Comparison of ENCODE assay signal across 8 cellular contexts in genomic region chrX:104270916-104271512, GRCh38. TPM values are rescaled to one million over a fixed set of nuclear protein-coding genes. Genes with fewer than 3 reads are reported as not detected.
DNase-seq lines count a peak whose midpoint lies in the region; ATAC-seq and TF ChIP-seq lines count a peak whose summit lies in the region.

No MANE protein-coding gene starts in this region.

- no peak overlapping the region for H2AFZ ChIP-seq in ACC112 (ENCODE audit: low read length, unreplicated experiment)

- WGBS in heart left ventricle, 4 donors = 1 to 5% (median 2%) methylated on average over 7 of the region's 7 CpGs

- intact Hi-C loops in heart left ventricle (cut with DNase I) = loop anchor here in 2 of 10 donors (2.0 to 10.0 kb wide), 2 partner anchors 74 to 76 kb away; no protein-coding TSS in a partner anchor

- TF ChIP-seq POLR2A in heart left ventricle (IDR thresholded peaks at IDR 0.05) = no peak

- H3K4me1 ChIP-seq in ACC112 (ENCODE audit: control insufficient read depth, insufficient read depth, low read length, unreplicated experiment) (no peaks in the 10 kb centered on the region), heart left ventricle (no peaks in the 10 kb centered on the region)

- peak; percentile 4 for DNase-seq in GM04504 (ENCODE audit: low read depth)
- DNase-seq in NCI-H1930 (lab: John Stamatoyannopoulos, UW) = peak; percentile 1 to 55
- DNase-seq in activated naive CD4-positive, alpha-beta T cell treated with anti-CD3 and anti-CD28 coated beads, Interleukin-2, amount 50 U/mL, for 16 hours = peak; percentile 21
- DNase-seq in heart left ventricle = peak in 4 of 5 donors; percentile 15 to 61 (median 44)
- peak; percentile 43 for DNase-seq in renal cortical epithelial cell (ENCODE audit: low read depth)

- TF ChIP-seq CTCF in heart left ventricle (IDR thresholded peaks at IDR 0.05) = peak; percentile 35 to 64 (median 52)

- H3K9me3 ChIP-seq in heart left ventricle = no peaks in the 10 kb centered on the region

- no peaks in the 10 kb centered on the region for H3K79me2 ChIP-seq in ACC112 (ENCODE audit: control insufficient read depth, insufficient read depth, low read length, unreplicated experiment)

- H3K27me3 ChIP-seq in ACC112 (ENCODE audit: insufficient read depth, low read length) (0 out of 2 replicates have a peak, but pooled peaks cover 4% of the 10 kb centered on the region), heart left ventricle (peaks cover 0 to 37% (median 0%) of the 10 kb centered on the region in 9 donors)

- H3K4me3 ChIP-seq in ACC112 (ENCODE audit: low read depth, low read length) (peak overlapping the region; percentile 72), heart left ventricle (peak overlapping the region in 7 of 12 donors; percentile 20 to 42 (median 26))

- peak; percentile 64 to 86 (median 82) for ATAC-seq in heart left ventricle
- ATAC-seq in HG03460 (IDR thresholded peaks at IDR 0.05; ENCODE audit: unreplicated experiment) = no peak
- no peak for ATAC-seq in HG03439 (IDR thresholded peaks at IDR 0.05; ENCODE audit: unreplicated experiment)

- H3K36me3 ChIP-seq in ACC112 (ENCODE audit: insufficient read depth, low read length) (no peaks in the 10 kb centered on the region), heart left ventricle (no peaks in the 10 kb centered on the region)

- H3K27ac ChIP-seq in ACC112 (ENCODE audit: low read depth, low read length) = no peak overlapping the region
- H3K27ac ChIP-seq in heart left ventricle = no peak overlapping the region

RNA-seq across cellular contexts. Expression of gene ESX1, which starts 16.3 kb away (rescaled TPM):
- total RNA-seq in heart left ventricle (not detected), renal cortical epithelial cell (not detected in 2 replicates)
- not detected for polyA plus RNA-seq in heart left ventricle

Comparison
In these comparisons a context has a peak if more than half of its experiments do, and no peak if none do; other contexts are left out.
1. ATAC-seq: peak in heart left ventricle (4 of 4); none in HG03460 (single experiment) and HG03439 (single experiment).
2. Peak in every context shown above with its lines, with median percentiles within 50 percentile points of each other: DNase-seq.